Comparison of ENCODE assay signal across 18 cellular contexts in the genomic region with DNA sequence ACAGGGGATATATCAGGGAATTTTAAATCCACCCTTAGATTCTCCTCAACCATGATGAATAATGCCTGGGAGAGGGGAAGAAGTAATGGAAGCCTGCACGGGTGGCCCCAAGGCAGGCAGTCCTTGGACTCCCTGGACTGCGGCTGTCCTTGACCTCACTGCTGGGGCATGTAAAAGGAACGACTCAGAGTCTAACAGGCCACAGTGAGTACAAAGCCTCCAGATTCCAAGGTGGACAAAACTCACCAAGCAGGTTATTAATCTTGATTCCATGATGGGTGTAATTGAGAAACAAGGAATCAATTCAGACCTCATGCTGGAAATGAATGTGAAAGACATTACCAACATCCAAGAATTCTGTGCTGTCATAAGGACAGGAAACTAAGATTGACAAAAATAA. TPM values are rescaled to one million over a fixed set of nuclear protein-coding genes. Genes with fewer than 3 reads are reported as not detected.
DNase-seq lines count a peak whose midpoint lies in the region; ATAC-seq and TF ChIP-seq lines count a peak whose summit lies in the region.
"Had no signal": no experiment of that assay in that cellular context is flagged by ENCODE, and none has a peak within 500 bp of the region (broad histone marks: within the 10 kb centered on the region; RNA-seq: fewer than 3 reads in every experiment).

No MANE protein-coding gene starts in this region.

- H2AK5ac ChIP-seq in trophoblast cell (ENCODE audit: low read length) = no peak overlapping the region

- H3K27ac Mint-ChIP-seq in Caco-2 (ENCODE audit: unreplicated experiment) = no peak overlapping the region

- TF ChIP-seq EP300 in Ishikawa (IDR thresholded peaks at IDR 0.05; ENCODE audit: borderline replicate concordance) = peak; percentile 92

- H3K14ac ChIP-seq in trophoblast cell (ENCODE audit: low read length) = no peak overlapping the region

- H3K4me3 ChIP-seq in Caco-2 (ENCODE audit: low read depth, low read length) (no peak overlapping the region), trophoblast cell (ENCODE audit: low read depth, low read length) (no peak overlapping the region)
- H3K4me3 ChIP-seq: HAP-1 had no signal

- no peaks in the 10 kb centered on the region for H3K9me3 ChIP-seq in Caco-2
- no peaks in the 10 kb centered on the region for H3K9me3 ChIP-seq in trophoblast cell (ENCODE audit: insufficient read depth, low read depth, low read length)
- H3K9me3 ChIP-seq: HAP-1 had no signal

- H3K36me3 ChIP-seq in Caco-2 (ENCODE audit: control insufficient read depth, insufficient read depth, low read length) = no peaks in the 10 kb centered on the region
- H3K36me3 ChIP-seq in trophoblast cell (ENCODE audit: control insufficient read depth in 1 of 2, insufficient read depth in 2 of 2, low read length in 2 of 2) = no peaks in the 10 kb centered on the region
- H3K36me3 ChIP-seq: HAP-1 had no signal

- H2BK5ac ChIP-seq in trophoblast cell (ENCODE audit: low read depth, low read length, poor library complexity) = no peak overlapping the region

- H3K27ac ChIP-seq in epithelial cell of prostate (peak overlapping the region; percentile 86), trophoblast cell (ENCODE audit: low read depth, low read length) (no peak overlapping the region)
- H3K27ac ChIP-seq: C4-2B had no signal

- no peak overlapping the region for H3K23ac ChIP-seq in trophoblast cell (ENCODE audit: low read length)

- peaks cover 7% of the 10 kb centered on the region for H3K36me3 Mint-ChIP-seq in Caco-2 (ENCODE audit: insufficient read depth, unreplicated experiment)

- H4K8ac ChIP-seq in trophoblast cell (ENCODE audit: low read depth, low read length) = no peak overlapping the region

- H3K18ac ChIP-seq in trophoblast cell (ENCODE audit: low read length) = no peak overlapping the region

- intact Hi-C loops in Caco-2 (cut with micrococcal nuclease; ENCODE audit: unreplicated experiment) = loop anchor here (5.0 kb wide), 1 partner anchor 47 kb away; no protein-coding TSS in a partner anchor

- H3K27me3 ChIP-seq in Caco-2 (replicated peaks; ENCODE audit: control insufficient read depth, insufficient read depth, low read length) (no peaks in the 10 kb centered on the region), trophoblast cell (ENCODE audit: insufficient read depth, low read length) (no peaks in the 10 kb centered on the region)

- no TSS peak for BruUV-seq in Caco-2 (replicated peaks; lab: Mats Ljungman, UMichigan)

- peaks cover 9% of the 10 kb centered on the region for H3K79me1 ChIP-seq in trophoblast cell (ENCODE audit: low read length)

- no peak overlapping the region for H2AFZ ChIP-seq in trophoblast cell (ENCODE audit: insufficient read depth, low read length, poor library complexity)

- TF ChIP-seq CTCF in Caco-2 (IDR thresholded peaks at IDR 0.05; ENCODE audit: insufficient read depth in 1 of 2, low read depth in 1 of 2, low read length in 1 of 2, severe bottlenecking in 1 of 2, unreplicated experiment in 1 of 2) = no peak

- no peak overlapping the region for H4K91ac ChIP-seq in trophoblast cell (ENCODE audit: low read depth, low read length)

- H3K9ac ChIP-seq in trophoblast cell (ENCODE audit: low read length) = no peak overlapping the region

- POLR2A ChIA-PET in Caco-2 (lab: Charles Lee) = no interaction called here

- CTCF ChIA-PET in Caco-2 (lab: Charles Lee) = no interaction called here

- peak; percentile 37 to 59 for DNase-seq in Caco-2
- no peak for DNase-seq in epithelial cell of prostate (ENCODE audit: low read depth, low spot score)
- DNase-seq in trophoblast cell = peak; percentile 90 to 98
- no peak for DNase-seq in NCI-H526 (lab: John Stamatoyannopoulos, UW)
- no peak for DNase-seq in DMS114 treated with DMSO at 0.1 percent for 48 hours (lab: John Stamatoyannopoulos, UW; ENCODE audit: unreplicated experiment)
- DNase-seq in ureter (ENCODE audit: low spot score) = no peak
- DNase-seq: DMS153, KBM-7, NCI-H146, NCI-H2081 treated with DMSO at 0.1 percent for 48 hours, NCI-H510A, NCI-H82, SHP77 treated with DMSO at 0.1 percent for 48 hours had no signal

- no peaks in the 10 kb centered on the region for H3K27me3 Mint-ChIP-seq in Caco-2 (ENCODE audit: insufficient read depth, unreplicated experiment)

- H3K4ac ChIP-seq in trophoblast cell (ENCODE audit: low read depth, low read length) = no peak overlapping the region

- no peak overlapping the region for H3K4me2 ChIP-seq in trophoblast cell (ENCODE audit: low read length)

- H3K4me1 Mint-ChIP-seq in Caco-2 (ENCODE audit: low read depth, unreplicated experiment) = peaks cover 19% of the 10 kb centered on the region

- TF ChIP-seq RAD21 in Ishikawa (IDR thresholded peaks at IDR 0.05; ENCODE audit: low read depth) = no peak; the same call in 1 of the 2 replicates

- TF ChIP-seq POLR2A in GM18505 (IDR thresholded peaks at IDR 0.05; ENCODE audit: borderline replicate concordance, extremely low read depth, insufficient read depth, insufficient read length) = no peak

- no peaks in the 10 kb centered on the region for H3K9me3 Mint-ChIP-seq in Caco-2 (ENCODE audit: unreplicated experiment)

- H4K12ac ChIP-seq in trophoblast cell (ENCODE audit: low read depth, low read length) = no peak overlapping the region

- ATAC-seq in GM18505 (IDR thresholded peaks at IDR 0.05; ENCODE audit: unreplicated experiment) = no peak
- ATAC-seq: SK-N-SH treated with all-trans-retinoic acid at 6 μM for 48 hours had no signal

- peaks cover 30% of the 10 kb centered on the region; the same call in 1 of the 2 replicates for H3K4me1 ChIP-seq in Caco-2
- H3K4me1 ChIP-seq in trophoblast cell (ENCODE audit: control insufficient read depth in 1 of 2, insufficient read depth in 2 of 2, low read length in 2 of 2) = peaks cover 2 to 5% of the 10 kb centered on the region in 2 experiments
- H3K4me1 ChIP-seq: HAP-1 had no signal

- no CpG with 5 or more reads among the region's 3 CpGs for WGBS in trophoblast cell (ENCODE audit: extremely low coverage, insufficient coverage, insufficient read length)

- H2BK120ac ChIP-seq in trophoblast cell (ENCODE audit: insufficient read depth, low read length, poor library complexity) = no peak overlapping the region

- H2BK12ac ChIP-seq in trophoblast cell (ENCODE audit: low read length) = no peak overlapping the region

- H3K79me2 ChIP-seq in trophoblast cell (ENCODE audit: control insufficient read depth, insufficient read depth, low read length, poor library complexity) = peaks cover 9% of the 10 kb centered on the region

- no peak overlapping the region for H3K4me3 Mint-ChIP-seq in Caco-2 (ENCODE audit: unreplicated experiment)

TF ChIP-seq in Ishikawa, 13 proteins besides CTCF, POLR2A, EP300 and RAD21:
- no peak for TF ChIP-seq CREB1 (IDR thresholded peaks at IDR 0.05; ENCODE audit: low read depth)
- peak; percentile 86 for TF ChIP-seq TCF12 (IDR thresholded peaks at IDR 0.05; ENCODE audit: low read depth)
- TF ChIP-seq, protein P1, sequence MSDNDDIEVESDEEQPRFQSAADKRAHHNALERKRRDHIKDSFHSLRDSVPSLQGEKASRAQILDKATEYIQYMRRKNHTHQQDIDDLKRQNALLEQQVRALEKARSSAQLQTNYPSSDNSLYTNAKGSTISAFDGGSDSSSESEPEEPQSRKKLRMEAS (IDR thresholded peaks at IDR 0.05) = peak; percentile 26
- peak; percentile 64; the same call in 1 of the 2 replicates for TF ChIP-seq YY1 (IDR thresholded peaks at IDR 0.05; ENCODE audit: low read depth)
- TF ChIP-seq TEAD4 (IDR thresholded peaks at IDR 0.05) = peak; percentile 91
- TF ChIP-seq, protein P2, sequence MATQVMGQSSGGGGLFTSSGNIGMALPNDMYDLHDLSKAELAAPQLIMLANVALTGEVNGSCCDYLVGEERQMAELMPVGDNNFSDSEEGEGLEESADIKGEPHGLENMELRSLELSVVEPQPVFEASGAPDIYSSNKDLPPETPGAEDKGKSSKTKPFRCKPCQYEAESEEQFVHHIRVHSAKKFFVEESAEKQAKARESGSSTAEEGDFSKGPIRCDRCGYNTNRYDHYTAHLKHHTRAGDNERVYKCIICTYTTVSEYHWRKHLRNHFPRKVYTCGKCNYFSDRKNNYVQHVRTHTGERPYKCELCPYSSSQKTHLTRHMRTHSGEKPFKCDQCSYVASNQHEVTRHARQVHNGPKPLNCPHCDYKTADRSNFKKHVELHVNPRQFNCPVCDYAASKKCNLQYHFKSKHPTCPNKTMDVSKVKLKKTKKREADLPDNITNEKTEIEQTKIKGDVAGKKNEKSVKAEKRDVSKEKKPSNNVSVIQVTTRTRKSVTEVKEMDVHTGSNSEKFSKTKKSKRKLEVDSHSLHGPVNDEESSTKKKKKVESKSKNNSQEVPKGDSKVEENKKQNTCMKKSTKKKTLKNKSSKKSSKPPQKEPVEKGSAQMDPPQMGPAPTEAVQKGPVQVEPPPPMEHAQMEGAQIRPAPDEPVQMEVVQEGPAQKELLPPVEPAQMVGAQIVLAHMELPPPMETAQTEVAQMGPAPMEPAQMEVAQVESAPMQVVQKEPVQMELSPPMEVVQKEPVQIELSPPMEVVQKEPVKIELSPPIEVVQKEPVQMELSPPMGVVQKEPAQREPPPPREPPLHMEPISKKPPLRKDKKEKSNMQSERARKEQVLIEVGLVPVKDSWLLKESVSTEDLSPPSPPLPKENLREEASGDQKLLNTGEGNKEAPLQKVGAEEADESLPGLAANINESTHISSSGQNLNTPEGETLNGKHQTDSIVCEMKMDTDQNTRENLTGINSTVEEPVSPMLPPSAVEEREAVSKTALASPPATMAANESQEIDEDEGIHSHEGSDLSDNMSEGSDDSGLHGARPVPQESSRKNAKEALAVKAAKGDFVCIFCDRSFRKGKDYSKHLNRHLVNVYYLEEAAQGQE (IDR thresholded peaks at IDR 0.05; ENCODE audit: low read depth) = no peak
- no peak for TF ChIP-seq EGR1 (IDR thresholded peaks at IDR 0.05)
- TF ChIP-seq TAF1 (IDR thresholded peaks at IDR 0.05; ENCODE audit: low read depth) = no peak
- TF ChIP-seq ZBTB7A (IDR thresholded peaks at IDR 0.05; ENCODE audit: low read depth) = no peak
- peak; percentile 69 for TF ChIP-seq FOXM1 (IDR thresholded peaks at IDR 0.05; ENCODE audit: borderline replicate concordance, low read depth)
- TF ChIP-seq NFIC (IDR thresholded peaks at IDR 0.05) = peak; percentile 59

RNA-seq across cellular contexts. Expression of a gene that starts 13.0 kb away (rescaled TPM):
- 30.3 and 31.4 TPM in 2 replicates for total RNA-seq in Caco-2 (2022)
- polyA plus RNA-seq in trophoblast cell (2013) = 122 and 130 TPM in 2 replicates
- 30.0 TPM for total RNA-seq in ureter

Comparison
In these comparisons a context has a peak if more than half of its experiments do, and no peak if none do; other contexts are left out.
1. DNase-seq: peak in Caco-2 (2 of 2) and trophoblast cell (2 of 2); none in epithelial cell of prostate (single experiment), NCI-H526 (0 of 2), DMS114 treated with DMSO at 0.1 percent for 48 hours (single experiment) and ureter (single experiment).